In genomic region chr10:110355922-110356627, GRCh38 we compare ENCODE assay signal across 8 cellular contexts. TPM values are rescaled to one million over a fixed set of nuclear protein-coding genes. Genes with fewer than 3 reads are reported as not detected.
DNase-seq lines count a peak whose midpoint lies in the region; ATAC-seq lines count a peak whose summit lies in the region.

No MANE protein-coding gene starts in this region.

- POLR2A ChIA-PET in activated CD4-positive, alpha-beta T cell treated with anti-CD3 and anti-CD28 coated beads for 36 hours (lab: Charles Lee): interaction anchor here (0.6 to 4.2 kb wide), 15 partner anchors 9 to 157 kb away, joined by 3 to 23 read pairs (median 3); partner anchors contain the start of gene DUSP5

- no peaks in the 10 kb centered on the region for H3K36me3 Mint-ChIP-seq in activated CD4-positive, alpha-beta T cell treated with anti-CD3 and anti-CD28 coated beads for 36 hours (ENCODE audit: low read depth)
- no peaks in the 10 kb centered on the region for H3K36me3 Mint-ChIP-seq in activated T-cell treated with anti-CD3 and anti-CD28 coated beads, Interleukin-2, amount 50 U/mL, for 4 hours (ENCODE audit: insufficient read depth)
- H3K36me3 Mint-ChIP-seq in stimulated activated memory B cell treated with anti-CD40 and anti-IgM and Interleukin-4, amounts not matched to agents 10 μg/mL and 1 μg/mL and 100 μg/mL, for 72 hours: no peaks in the 10 kb centered on the region

- H3K27me3 Mint-ChIP-seq in activated CD4-positive, alpha-beta T cell treated with anti-CD3 and anti-CD28 coated beads for 36 hours: no peaks in the 10 kb centered on the region
- no peaks in the 10 kb centered on the region for H3K27me3 Mint-ChIP-seq in activated T-cell treated with anti-CD3 and anti-CD28 coated beads, Interleukin-2, amount 50 U/mL, for 4 hours (ENCODE audit: low read depth)
- no peaks in the 10 kb centered on the region for H3K27me3 Mint-ChIP-seq in stimulated activated memory B cell treated with anti-CD40 and anti-IgM and Interleukin-4, amounts not matched to agents 10 μg/mL and 1 μg/mL and 100 μg/mL, for 72 hours

- H3K27ac Mint-ChIP-seq in activated CD4-positive, alpha-beta T cell treated with anti-CD3 and anti-CD28 coated beads for 36 hours: peak overlapping the region; percentile 98
- peak overlapping the region; percentile 94 for H3K27ac Mint-ChIP-seq in stimulated activated memory B cell treated with anti-CD40 and anti-IgM and Interleukin-4, amounts not matched to agents 10 μg/mL and 1 μg/mL and 100 μg/mL, for 72 hours

- DNase-seq in activated CD4-positive, alpha-beta T cell treated with anti-CD3 and anti-CD28 coated beads for 36 hours: peak; percentile 57
- no peak for DNase-seq in activated CD4-positive, alpha-beta T cell treated with anti-CD3 and anti-CD28 coated beads for 1 hour
- DNase-seq in activated T-cell treated with anti-CD3 and anti-CD28 coated beads, Interleukin-2, amount 50 U/mL, for 4 hours: peak; percentile 23
- no peak for DNase-seq in HUDEP-2 (lab: John Stamatoyannopoulos, UW; ENCODE audit: unreplicated experiment in 76 of 76)
- no peak for DNase-seq in NCI-H1694 treated with DMSO at 0.1 percent for 48 hours (lab: John Stamatoyannopoulos, UW)
- no peak for DNase-seq in cortex of kidney (lab: John Stamatoyannopoulos, UW)

- H3K4me3 Mint-ChIP-seq in activated CD4-positive, alpha-beta T cell treated with anti-CD3 and anti-CD28 coated beads for 36 hours: peak overlapping the region; percentile 68
- H3K4me3 Mint-ChIP-seq in activated T-cell treated with anti-CD3 and anti-CD28 coated beads, Interleukin-2, amount 50 U/mL, for 4 hours: peak overlapping the region; percentile 72
- H3K4me3 Mint-ChIP-seq in stimulated activated memory B cell treated with anti-CD40 and anti-IgM and Interleukin-4, amounts not matched to agents 10 μg/mL and 1 μg/mL and 100 μg/mL, for 72 hours: peak overlapping the region; percentile 78

- CTCF ChIA-PET in activated CD4-positive, alpha-beta T cell treated with anti-CD3 and anti-CD28 coated beads for 36 hours (lab: Charles Lee): interaction anchor here (0.7 to 3.8 kb wide), 12 partner anchors 10 to 210 kb away, joined by 3 to 35 read pairs (median 8); no protein-coding TSS in a partner anchor

- intact Hi-C loops in activated CD4-positive, alpha-beta T cell treated with anti-CD3 and anti-CD28 coated beads for 36 hours (cut with DNase I, micrococcal nuclease): loop anchor here (1.0 to 2.0 kb wide), 6 partner anchors 33 to 180 kb away; no protein-coding TSS in a partner anchor

- peaks cover 69% of the 10 kb centered on the region for H3K4me1 Mint-ChIP-seq in activated CD4-positive, alpha-beta T cell treated with anti-CD3 and anti-CD28 coated beads for 36 hours
- peaks cover 66% of the 10 kb centered on the region for H3K4me1 Mint-ChIP-seq in activated T-cell treated with anti-CD3 and anti-CD28 coated beads, Interleukin-2, amount 50 U/mL, for 4 hours (ENCODE audit: low read depth)
- H3K4me1 Mint-ChIP-seq in stimulated activated memory B cell treated with anti-CD40 and anti-IgM and Interleukin-4, amounts not matched to agents 10 μg/mL and 1 μg/mL and 100 μg/mL, for 72 hours: peaks cover 58% of the 10 kb centered on the region

- no peaks in the 10 kb centered on the region for H3K9me3 Mint-ChIP-seq in activated CD4-positive, alpha-beta T cell treated with anti-CD3 and anti-CD28 coated beads for 36 hours (ENCODE audit: low read depth)
- no peaks in the 10 kb centered on the region for H3K9me3 Mint-ChIP-seq in activated T-cell treated with anti-CD3 and anti-CD28 coated beads, Interleukin-2, amount 50 U/mL, for 4 hours
- H3K9me3 Mint-ChIP-seq in stimulated activated memory B cell treated with anti-CD40 and anti-IgM and Interleukin-4, amounts not matched to agents 10 μg/mL and 1 μg/mL and 100 μg/mL, for 72 hours: no peaks in the 10 kb centered on the region

- ATAC-seq in activated CD4-positive, alpha-beta T cell treated with anti-CD3 and anti-CD28 coated beads for 36 hours: peak; percentile 6
- ATAC-seq in HG03097 (IDR thresholded peaks at IDR 0.05; ENCODE audit: low FRiP score, unreplicated experiment): peak; percentile 15
- ATAC-seq in activated T-cell treated with anti-CD3 and anti-CD28 coated beads, Interleukin-2, amount 50 U/mL, for 4 hours: no peak
- peak; percentile 31 for ATAC-seq in stimulated activated memory B cell treated with anti-CD40 and anti-IgM and Interleukin-4, amounts not matched to agents 10 μg/mL and 1 μg/mL and 100 μg/mL, for 72 hours

RNA-seq across cellular contexts. Expression of gene SMNDC1, which starts 51.4 kb away (rescaled TPM):
- 10 to 100 TPM; 44.2 to 56.7 TPM for total RNA-seq in activated CD4-positive, alpha-beta T cell treated with anti-CD3 and anti-CD28 coated beads for 36 hours
- total RNA-seq in activated T-cell treated with anti-CD3 and anti-CD28 coated beads, Interleukin-2, amount 50 U/mL, for 4 hours: 10 to 100 TPM; 54.7 to 56.6 (median 55.4) TPM

Comparison
In these comparisons a context has a peak if more than half of its experiments do, and no peak if none do; other contexts are left out.
1. DNase-seq: peak in activated CD4-positive, alpha-beta T cell treated with anti-CD3 and anti-CD28 coated beads for 36 hours (single experiment) and activated T-cell treated with anti-CD3 and anti-CD28 coated beads, Interleukin-2, amount 50 U/mL, for 4 hours (single experiment); none in activated CD4-positive, alpha-beta T cell treated with anti-CD3 and anti-CD28 coated beads for 1 hour (single experiment), HUDEP-2 (0 of 76), NCI-H1694 treated with DMSO at 0.1 percent for 48 hours (single experiment) and cortex of kidney (single experiment).
2. ATAC-seq: peak in activated CD4-positive, alpha-beta T cell treated with anti-CD3 and anti-CD28 coated beads for 36 hours (single experiment), HG03097 (single experiment) and stimulated activated memory B cell treated with anti-CD40 and anti-IgM and Interleukin-4, amounts not matched to agents 10 μg/mL and 1 μg/mL and 100 μg/mL, for 72 hours (single experiment); none in activated T-cell treated with anti-CD3 and anti-CD28 coated beads, Interleukin-2, amount 50 U/mL, for 4 hours (0 of 2).
3. Peak in every context shown above with its lines, with median percentiles within 50 percentile points of each other: H3K4me3 Mint-ChIP-seq.